8 cellular contexts compared by ENCODE assay signal in the genomic region with DNA sequence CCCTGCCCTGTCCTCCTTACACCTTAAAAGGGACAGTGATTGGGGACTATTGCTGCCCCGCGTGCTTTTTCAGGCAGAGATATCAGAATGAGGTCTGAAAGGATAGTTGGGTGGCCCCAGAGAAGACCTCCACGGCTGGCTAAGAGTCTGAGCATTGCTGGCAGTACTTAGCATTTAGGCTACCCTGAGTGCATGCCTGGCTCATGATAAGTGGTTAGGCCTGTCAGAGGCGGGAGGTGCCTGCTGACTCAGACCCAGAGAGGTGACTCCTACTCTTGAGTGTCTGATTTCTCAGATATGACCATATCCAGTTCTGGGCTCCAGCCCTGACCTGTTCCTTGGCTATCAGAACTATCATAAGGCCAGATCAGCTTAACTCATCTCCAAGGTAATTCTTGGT.
A peak's percentile ranks its signal among the peaks of the same experiment; 100 is the strongest.
DNase-seq lines count a peak whose midpoint lies in the region; ATAC-seq and TF ChIP-seq lines count a peak whose summit lies in the region.

No MANE protein-coding gene starts in this region.

- H3K27me3 ChIP-seq in right atrium auricular region (no peaks in the 10 kb centered on the region), H7 (ENCODE audit: control insufficient read depth, insufficient read depth, low read length) (no peaks in the 10 kb centered on the region)

- H3K27ac Mint-ChIP-seq in stimulated activated naive B cell treated with anti-CD40 and anti-IgM and Interleukin-4, amounts not matched to agents 10 μg/mL and 1 μg/mL and 100 μg/mL, for 72 hours = no peak overlapping the region

- peaks cover 5 to 6% of the 10 kb centered on the region in 2 donors for H3K27me3 Mint-ChIP-seq in stimulated activated naive B cell treated with anti-CD40 and anti-IgM and Interleukin-4, amounts not matched to agents 10 μg/mL and 1 μg/mL and 100 μg/mL, for 72 hours

- no peak overlapping the region for H3K4me3 Mint-ChIP-seq in stimulated activated naive B cell treated with anti-CD40 and anti-IgM and Interleukin-4, amounts not matched to agents 10 μg/mL and 1 μg/mL and 100 μg/mL, for 72 hours

- no peaks in the 10 kb centered on the region for H3K4me1 Mint-ChIP-seq in stimulated activated naive B cell treated with anti-CD40 and anti-IgM and Interleukin-4, amounts not matched to agents 10 μg/mL and 1 μg/mL and 100 μg/mL, for 72 hours

- DNase-seq in activated T-cell treated with anti-CD3 and anti-CD28 coated beads, Interleukin-2, amount 50 U/mL, for 48 hours = peak; percentile 25 to 38
- no peak for DNase-seq in activated T-cell treated with anti-CD3 and anti-CD28 coated beads, Interleukin-2, amount 50 U/mL, for 1 hour
- DNase-seq in right atrium auricular region (ENCODE audit: low spot score) = peak; percentile 85
- no peak for DNase-seq in stimulated activated naive B cell treated with anti-CD40 and anti-IgM and Interleukin-4, amounts not matched to agents 10 μg/mL and 1 μg/mL and 100 μg/mL, for 72 hours
- no peak for DNase-seq in H7
- DNase-seq in anterior cingulate cortex (lab: John Stamatoyannopoulos, UW) = no peak

- H3K4me3 ChIP-seq in right atrium auricular region = no peak overlapping the region
- no peak overlapping the region for H3K4me3 ChIP-seq in H7 (ENCODE audit: insufficient read depth, low read depth, low read length)

- ATAC-seq in HG03280 (IDR thresholded peaks at IDR 0.05; ENCODE audit: unreplicated experiment) = peak; percentile 83
- ATAC-seq in SK-N-SH treated with all-trans-retinoic acid at 6 μM for 48 hours = peak; percentile 96
- ATAC-seq in stimulated activated naive B cell treated with anti-CD40 and anti-IgM and Interleukin-4, amounts not matched to agents 10 μg/mL and 1 μg/mL and 100 μg/mL, for 72 hours (replicated peaks) = peak; percentile 58 to 69

- no peak for TF ChIP-seq CTCF in right atrium auricular region (IDR thresholded peaks at IDR 0.05)

- H3K27ac ChIP-seq in right atrium auricular region = peak overlapping the region; percentile 59 to 79

- no peaks in the 10 kb centered on the region for H3K36me3 ChIP-seq in right atrium auricular region
- no peaks in the 10 kb centered on the region for H3K36me3 ChIP-seq in H7 (replicated peaks; ENCODE audit: control insufficient read depth, insufficient read depth, low read length)

- H3K9me3 Mint-ChIP-seq in stimulated activated naive B cell treated with anti-CD40 and anti-IgM and Interleukin-4, amounts not matched to agents 10 μg/mL and 1 μg/mL and 100 μg/mL, for 72 hours = no peaks in the 10 kb centered on the region

- no peaks in the 10 kb centered on the region for H3K9me3 ChIP-seq in right atrium auricular region

- peaks cover 0 to 68% of the 10 kb centered on the region in 2 donors for H3K4me1 ChIP-seq in right atrium auricular region

- no peaks in the 10 kb centered on the region for H3K36me3 Mint-ChIP-seq in stimulated activated naive B cell treated with anti-CD40 and anti-IgM and Interleukin-4, amounts not matched to agents 10 μg/mL and 1 μg/mL and 100 μg/mL, for 72 hours

TF ChIP-seq in SK-N-SH treated with all-trans-retinoic acid at 6 μM for 48 hours, 23 proteins besides CTCF, POLR2A, EP300 and RAD21:
- TF ChIP-seq ZFP3 (CRISPR knock-in tag; IDR thresholded peaks at IDR 0.05) (peak; percentile 99), ZC3H10 (CRISPR knock-in tag; IDR thresholded peaks at IDR 0.05) (0 out of 2 replicates have a peak, but pooled peaks have one; percentile 11), TOX (CRISPR knock-in tag; IDR thresholded peaks at IDR 0.05; ENCODE audit: borderline replicate concordance) (peak; percentile 32; the same call in 1 of the 2 replicates), CSDC2 (CRISPR knock-in tag; IDR thresholded peaks at IDR 0.05) (no peak), ZNF565 (CRISPR knock-in tag; conservative IDR thresholded peaks at IDR 0.05; ENCODE audit: low read depth) (no peak), ESRRG (CRISPR knock-in tag; IDR thresholded peaks at IDR 0.05) (no peak), GLIS3 (CRISPR knock-in tag; IDR thresholded peaks at IDR 0.05) (no peak)
- TF ChIP-seq, protein P1, sequence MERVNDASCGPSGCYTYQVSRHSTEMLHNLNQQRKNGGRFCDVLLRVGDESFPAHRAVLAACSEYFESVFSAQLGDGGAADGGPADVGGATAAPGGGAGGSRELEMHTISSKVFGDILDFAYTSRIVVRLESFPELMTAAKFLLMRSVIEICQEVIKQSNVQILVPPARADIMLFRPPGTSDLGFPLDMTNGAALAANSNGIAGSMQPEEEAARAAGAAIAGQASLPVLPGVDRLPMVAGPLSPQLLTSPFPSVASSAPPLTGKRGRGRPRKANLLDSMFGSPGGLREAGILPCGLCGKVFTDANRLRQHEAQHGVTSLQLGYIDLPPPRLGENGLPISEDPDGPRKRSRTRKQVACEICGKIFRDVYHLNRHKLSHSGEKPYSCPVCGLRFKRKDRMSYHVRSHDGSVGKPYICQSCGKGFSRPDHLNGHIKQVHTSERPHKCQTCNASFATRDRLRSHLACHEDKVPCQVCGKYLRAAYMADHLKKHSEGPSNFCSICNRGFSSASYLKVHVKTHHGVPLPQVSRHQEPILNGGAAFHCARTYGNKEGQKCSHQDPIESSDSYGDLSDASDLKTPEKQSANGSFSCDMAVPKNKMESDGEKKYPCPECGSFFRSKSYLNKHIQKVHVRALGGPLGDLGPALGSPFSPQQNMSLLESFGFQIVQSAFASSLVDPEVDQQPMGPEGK (CRISPR knock-in tag; IDR thresholded peaks at IDR 0.05; ENCODE audit: borderline replicate concordance) = peak; percentile 44; the same call in 1 of the 2 replicates

Comparison
In these comparisons a context has a peak if more than half of its experiments do, and no peak if none do; other contexts are left out.
1. DNase-seq: peak in activated T-cell treated with anti-CD3 and anti-CD28 coated beads, Interleukin-2, amount 50 U/mL, for 48 hours (2 of 2) and right atrium auricular region (single experiment); none in activated T-cell treated with anti-CD3 and anti-CD28 coated beads, Interleukin-2, amount 50 U/mL, for 1 hour (single experiment), stimulated activated naive B cell treated with anti-CD40 and anti-IgM and Interleukin-4, amounts not matched to agents 10 μg/mL and 1 μg/mL and 100 μg/mL, for 72 hours (single experiment), H7 (single experiment) and anterior cingulate cortex (0 of 58).
2. Peak in every context shown above with its lines, with median percentiles within 50 percentile points of each other: ATAC-seq.